Comparison of ENCODE assay signal across 21 cellular contexts in genomic region chr4:67765928-67766327, GRCh38. TPM values are rescaled to one million over a fixed set of nuclear protein-coding genes. Genes with fewer than 3 reads are reported as not detected.
DNase-seq lines count a peak whose midpoint lies in the region; TF ChIP-seq lines count a peak whose summit lies in the region.
"Had no signal": no experiment of that assay in that cellular context is flagged by ENCODE, and none has a peak within 500 bp of the region (broad histone marks: within the 10 kb centered on the region; RNA-seq: fewer than 3 reads in every experiment).

No MANE protein-coding gene starts in this region.

- POLR2A ChIA-PET in RWPE1 (lab: Yijun Ruan, JAX; ENCODE audit: low non-redundant PET) = no interaction called here

- no peaks in the 10 kb centered on the region for H3K9me3 ChIP-seq in osteoblast (ENCODE audit: low read depth, low read length)
- H3K9me3 ChIP-seq: BE2C had no signal

- TF ChIP-seq CTCF in RWPE1 (conservative IDR thresholded peaks at IDR 0.05; ENCODE audit: low read depth) = no peak
- no peak for TF ChIP-seq CTCF in osteoblast (IDR thresholded peaks at IDR 0.05; ENCODE audit: extremely low read depth, low read depth, low read length)

- no peaks in the 10 kb centered on the region for H4K20me1 ChIP-seq in osteoblast (ENCODE audit: insufficient read depth, low read length)

- H3K4me1 ChIP-seq in osteoblast (ENCODE audit: insufficient read depth, low read length) = no peaks in the 10 kb centered on the region
- H3K4me1 ChIP-seq: BE2C had no signal

- DNase-seq in DMS79 (lab: John Stamatoyannopoulos, UW) = peak; percentile 35
- DNase-seq in DMS79 treated with DMSO at 0.1 percent for 48 hours (lab: John Stamatoyannopoulos, UW) = no peak
- DNase-seq in RWPE1 (ENCODE audit: low spot score) = peak; percentile 33
- no peak for DNase-seq in epithelial cell of prostate (ENCODE audit: low read depth, low spot score)
- DNase-seq in osteoblast (ENCODE audit: insufficient read length, low spot score, missing footprints) = no peak
- no peak for DNase-seq in hypothalamus (lab: John Stamatoyannopoulos, UW)
- no peak for DNase-seq in activated CD8-positive, alpha-beta memory T cell treated with anti-CD3 and anti-CD28 coated beads, Interleukin-2, amount 50 U/mL, for 4 hours
- DNase-seq in GM19238 (ENCODE audit: insufficient read length, low spot score) = no peak
- DNase-seq: 8988T; BE2C; CD4-positive, alpha-beta T cell; DND-41; GDM1; HFFc6; Karpas-422; MM.1S; NCI-H1092 treated with DMSO at 0.1 percent for 48 hours; NCI-H510A treated with DMSO at 0.1 percent for 48 hours had no signal

- no peaks in the 10 kb centered on the region for H3K27me3 ChIP-seq in osteoblast (ENCODE audit: insufficient read depth, low read length)
- H3K27me3 ChIP-seq: BE2C had no signal

- no peaks in the 10 kb centered on the region for H3K36me3 ChIP-seq in osteoblast (ENCODE audit: insufficient read depth, low read length)
- H3K36me3 ChIP-seq: BE2C had no signal

- H3K4me2 ChIP-seq in osteoblast (ENCODE audit: insufficient read depth, low read length) = peak overlapping the region; percentile 41

- H3K27ac ChIP-seq in RWPE1 = no peak overlapping the region
- H3K27ac ChIP-seq in epithelial cell of prostate = peak overlapping the region; percentile 26
- H3K27ac ChIP-seq in osteoblast (ENCODE audit: low read depth, low read length) = no peak overlapping the region

- H3K79me2 ChIP-seq in osteoblast (ENCODE audit: insufficient read depth, low read length) = no peaks in the 10 kb centered on the region

- CTCF ChIA-PET in RWPE1 (lab: Yijun Ruan, JAX) = interaction anchor here (0.6 to 2.1 kb wide), 2 partner anchors 19 to 52 kb away, joined by 5 to 11 read pairs; no protein-coding TSS in a partner anchor

- H2AFZ ChIP-seq in osteoblast (ENCODE audit: low read length) = no peak overlapping the region

- H3K4me3 ChIP-seq in osteoblast (ENCODE audit: insufficient read depth, low read length) = no peak overlapping the region

RNA-seq across cellular contexts. Expression of gene GNRHR, which starts 11.7 kb away (rescaled TPM):
- total RNA-seq in osteoblast = not detected in 2 replicates
- total RNA-seq: CD4-positive, alpha-beta T cell; H4; HepG2; HFFc6; RPMI7951 had no signal

Comparison
In these comparisons a context has a peak if more than half of its experiments do, and no peak if none do; other contexts are left out.
1. DNase-seq: peak in DMS79 (single experiment) and RWPE1 (single experiment); none in DMS79 treated with DMSO at 0.1 percent for 48 hours (single experiment), epithelial cell of prostate (single experiment), osteoblast (single experiment), hypothalamus (0 of 51), activated CD8-positive, alpha-beta memory T cell treated with anti-CD3 and anti-CD28 coated beads, Interleukin-2, amount 50 U/mL, for 4 hours (single experiment) and GM19238 (single experiment).